Comparison of ENCODE assay signal across 15 cellular contexts in genomic region chr12:21476949-21477348, GRCh38. TPM values are rescaled to one million over a fixed set of nuclear protein-coding genes. Genes with fewer than 3 reads are reported as not detected.
A peak's percentile ranks its signal among the peaks of the same experiment; 100 is the strongest.
DNase-seq lines count a peak whose midpoint lies in the region; ATAC-seq and TF ChIP-seq lines count a peak whose summit lies in the region.
"Had no signal": no experiment of that assay in that cellular context is flagged by ENCODE, and none has a peak within 500 bp of the region (broad histone marks: within the 10 kb centered on the region; RNA-seq: fewer than 3 reads in every experiment).

No MANE protein-coding gene starts in this region.

- no peak overlapping the region for H3K4ac ChIP-seq in mesendoderm (ENCODE audit: low read depth, low read length)

- H3K27ac ChIP-seq in endodermal cell (ENCODE audit: low read depth, low read length) (no peak overlapping the region), mesendoderm (ENCODE audit: low read depth, low read length) (no peak overlapping the region)
- H3K27ac ChIP-seq: C4-2B, neutrophil, uterus had no signal

- H3K56ac ChIP-seq in mesendoderm (ENCODE audit: low read length) = no peak overlapping the region

- peak; percentile 97 for ATAC-seq in activated T-helper 17 cell treated with anti-CD3 and anti-CD28 coated beads, Interleukin-2, amount 50 U/mL, for 72 hours (replicated peaks)
- ATAC-seq: Panc1 had no signal

- no peak overlapping the region for H3K9ac ChIP-seq in endodermal cell (ENCODE audit: extremely low read depth, low read length, poor library complexity, severe bottlenecking)
- H3K9ac ChIP-seq in mesendoderm (ENCODE audit: low read length) = no peak overlapping the region

- H3K4me1 ChIP-seq in endodermal cell (ENCODE audit: control insufficient read depth, insufficient read depth, low read length) = no peaks in the 10 kb centered on the region
- no peaks in the 10 kb centered on the region for H3K4me1 ChIP-seq in mesendoderm (ENCODE audit: control insufficient read depth, low read depth, low read length)
- H3K4me1 ChIP-seq: uterus had no signal

- CTCF ChIA-PET in activated naive CD4-positive, alpha-beta T cell treated with anti-CD3 and anti-CD28 coated beads for 36 hours (lab: Charles Lee) = no interaction called here
- CTCF ChIA-PET in activated naive CD4-positive, alpha-beta T cell treated with anti-CD3 and anti-CD28 coated beads, Interleukin-2, amount 10 ng/mL, durations not matched to agents 7 days and 5 days (lab: Charles Lee) = no interaction called here

- no peak overlapping the region for H4K8ac ChIP-seq in mesendoderm (ENCODE audit: low read depth, low read length)

- intact Hi-C loops in activated naive CD4-positive, alpha-beta T cell treated with anti-CD3 and anti-CD28 coated beads for 36 hours (cut with micrococcal nuclease) = loop anchor here (1.0 to 2.0 kb wide), 4 partner anchors 21 to 62 kb away; partner anchors contain the start of genes GOLT1B and RECQL

- WGBS in endodermal cell (ENCODE audit: insufficient coverage in 1 of 2, insufficient read length in 1 of 2), 2 experiments = 100% methylated on average over 2 of the region's 3 CpGs; no CpG with 5 or more reads in 1 of the 2 experiments
- 100% methylated on average over 2 of the region's 3 CpGs for WGBS in mesendoderm (ENCODE audit: extremely low coverage, insufficient coverage, low lambda C conversion rate)

- no peak overlapping the region for H3K4me3 Mint-ChIP-seq in activated naive CD4-positive, alpha-beta T cell treated with anti-CD3 and anti-CD28 coated beads for 36 hours
- H3K4me3 Mint-ChIP-seq in activated naive CD4-positive, alpha-beta T cell treated with anti-CD3 and anti-CD28 coated beads, Interleukin-2, amount 10 ng/mL, durations not matched to agents 7 days and 5 days = no peak overlapping the region
- H3K4me3 Mint-ChIP-seq in activated T-helper 17 cell treated with anti-CD3 and anti-CD28 coated beads, Interleukin-2, amount 50 U/mL, for 72 hours = peak overlapping the region; percentile 19
- H3K4me3 Mint-ChIP-seq in endodermal cell = no peak overlapping the region

- no peaks in the 10 kb centered on the region for H3K9me3 Mint-ChIP-seq in activated naive CD4-positive, alpha-beta T cell treated with anti-CD3 and anti-CD28 coated beads for 36 hours
- H3K9me3 Mint-ChIP-seq in activated naive CD4-positive, alpha-beta T cell treated with anti-CD3 and anti-CD28 coated beads, Interleukin-2, amount 10 ng/mL, durations not matched to agents 7 days and 5 days = no peaks in the 10 kb centered on the region
- no peaks in the 10 kb centered on the region for H3K9me3 Mint-ChIP-seq in activated T-helper 17 cell treated with anti-CD3 and anti-CD28 coated beads, Interleukin-2, amount 50 U/mL, for 72 hours
- no peaks in the 10 kb centered on the region for H3K9me3 Mint-ChIP-seq in endodermal cell

- H3K79me2 ChIP-seq in mesendoderm (ENCODE audit: control insufficient read depth, insufficient read depth, low read length) = no peaks in the 10 kb centered on the region

- H3K36me3 Mint-ChIP-seq in activated naive CD4-positive, alpha-beta T cell treated with anti-CD3 and anti-CD28 coated beads for 36 hours (ENCODE audit: low read depth) = peaks cover 28% of the 10 kb centered on the region
- peaks cover 34% of the 10 kb centered on the region for H3K36me3 Mint-ChIP-seq in activated naive CD4-positive, alpha-beta T cell treated with anti-CD3 and anti-CD28 coated beads, Interleukin-2, amount 10 ng/mL, durations not matched to agents 7 days and 5 days
- H3K36me3 Mint-ChIP-seq in activated T-helper 17 cell treated with anti-CD3 and anti-CD28 coated beads, Interleukin-2, amount 50 U/mL, for 72 hours (ENCODE audit: low read depth) = no peaks in the 10 kb centered on the region
- H3K36me3 Mint-ChIP-seq in endodermal cell (ENCODE audit: low read depth) = peaks cover 31% of the 10 kb centered on the region

- no peak overlapping the region for H3K18ac ChIP-seq in mesendoderm (ENCODE audit: low read length)

- H2BK15ac ChIP-seq in mesendoderm (replicated peaks; ENCODE audit: low read depth) = no peak overlapping the region

- H3K27me3 ChIP-seq in endodermal cell (ENCODE audit: control insufficient read depth, insufficient read depth, low read length, poor library complexity, severe bottlenecking) = no peaks in the 10 kb centered on the region
- no peaks in the 10 kb centered on the region for H3K27me3 ChIP-seq in mesendoderm (ENCODE audit: insufficient read depth, low read length, poor library complexity)
- H3K27me3 ChIP-seq: neutrophil, uterus had no signal

- H2BK5ac ChIP-seq in mesendoderm (ENCODE audit: low read length) = no peak overlapping the region

- no peaks in the 10 kb centered on the region for H3K79me1 ChIP-seq in mesendoderm (ENCODE audit: low read length)

- no peak overlapping the region for H2BK120ac ChIP-seq in mesendoderm (ENCODE audit: low read depth, low read length)

- peaks cover 92% of the 10 kb centered on the region for H3K36me3 ChIP-seq in endodermal cell (ENCODE audit: control insufficient read depth, insufficient read depth, low read length)
- peaks cover 1% of the 10 kb centered on the region for H3K36me3 ChIP-seq in mesendoderm (ENCODE audit: control insufficient read depth, insufficient read depth, low read length)
- H3K36me3 ChIP-seq: uterus had no signal

- no peak overlapping the region for H4K5ac ChIP-seq in mesendoderm (ENCODE audit: low read length)

- H3K4me1 Mint-ChIP-seq in activated naive CD4-positive, alpha-beta T cell treated with anti-CD3 and anti-CD28 coated beads for 36 hours (ENCODE audit: low read depth) = peaks cover 16% of the 10 kb centered on the region
- H3K4me1 Mint-ChIP-seq in activated naive CD4-positive, alpha-beta T cell treated with anti-CD3 and anti-CD28 coated beads, Interleukin-2, amount 10 ng/mL, durations not matched to agents 7 days and 5 days = peaks cover 3% of the 10 kb centered on the region
- H3K4me1 Mint-ChIP-seq in activated T-helper 17 cell treated with anti-CD3 and anti-CD28 coated beads, Interleukin-2, amount 50 U/mL, for 72 hours = peaks cover 8% of the 10 kb centered on the region
- H3K4me1 Mint-ChIP-seq in endodermal cell = no peaks in the 10 kb centered on the region

- H2AK5ac ChIP-seq in mesendoderm (ENCODE audit: low read length) = no peak overlapping the region

- H3K4me3 ChIP-seq in fibroblast of the aortic adventitia (ENCODE audit: low read depth, low read length) (no peak overlapping the region), endodermal cell (ENCODE audit: low read length) (no peak overlapping the region), mesendoderm (ENCODE audit: low read length) (no peak overlapping the region)
- H3K4me3 ChIP-seq: uterus had no signal

- no peaks in the 10 kb centered on the region for H3K27me3 Mint-ChIP-seq in activated naive CD4-positive, alpha-beta T cell treated with anti-CD3 and anti-CD28 coated beads for 36 hours (ENCODE audit: low read depth)
- no peaks in the 10 kb centered on the region for H3K27me3 Mint-ChIP-seq in activated naive CD4-positive, alpha-beta T cell treated with anti-CD3 and anti-CD28 coated beads, Interleukin-2, amount 10 ng/mL, durations not matched to agents 7 days and 5 days
- no peaks in the 10 kb centered on the region for H3K27me3 Mint-ChIP-seq in activated T-helper 17 cell treated with anti-CD3 and anti-CD28 coated beads, Interleukin-2, amount 50 U/mL, for 72 hours
- H3K27me3 Mint-ChIP-seq in endodermal cell (ENCODE audit: insufficient read depth) = no peaks in the 10 kb centered on the region

- no peak overlapping the region for H3K23ac ChIP-seq in mesendoderm (ENCODE audit: low read length)

- no peak overlapping the region for H3K4me2 ChIP-seq in mesendoderm (ENCODE audit: low read length)

- no peaks in the 10 kb centered on the region for H3K9me3 ChIP-seq in endodermal cell (ENCODE audit: control insufficient read depth, low read length)
- H3K9me3 ChIP-seq: neutrophil, uterus had no signal

- no peak for TF ChIP-seq CTCF in fibroblast of the aortic adventitia (IDR thresholded peaks at IDR 0.05; ENCODE audit: insufficient read depth, low read length)
- TF ChIP-seq CTCF in endodermal cell (conservative IDR thresholded peaks at IDR 0.05) = no peak

- H3K27ac Mint-ChIP-seq in activated naive CD4-positive, alpha-beta T cell treated with anti-CD3 and anti-CD28 coated beads for 36 hours = peak overlapping the region; percentile 50
- no peak overlapping the region for H3K27ac Mint-ChIP-seq in activated naive CD4-positive, alpha-beta T cell treated with anti-CD3 and anti-CD28 coated beads, Interleukin-2, amount 10 ng/mL, durations not matched to agents 7 days and 5 days
- H3K27ac Mint-ChIP-seq in activated T-helper 17 cell treated with anti-CD3 and anti-CD28 coated beads, Interleukin-2, amount 50 U/mL, for 72 hours = peak overlapping the region; percentile 89
- H3K27ac Mint-ChIP-seq in endodermal cell = no peak overlapping the region

- no peak for DNase-seq in activated naive CD4-positive, alpha-beta T cell treated with anti-CD3 and anti-CD28 coated beads for 36 hours
- no peak for DNase-seq in activated naive CD4-positive, alpha-beta T cell treated with anti-CD3 and anti-CD28 coated beads, Interleukin-2, amount 10 ng/mL, durations not matched to agents 7 days and 5 days
- DNase-seq in fibroblast of the aortic adventitia (ENCODE audit: low read depth) (peak; percentile 37), stromal cell of bone marrow (ENCODE audit: low read depth) (peak; percentile 72), GOT3 (lab: John Stamatoyannopoulos, UW) (no peak), endodermal cell (no peak), mesendoderm (no peak)
- DNase-seq: NCI-H510A, T1000, uterus had no signal

RNA-seq across cellular contexts. Expression of gene RECQL, which starts 24.5 kb away (rescaled TPM):
- 10 to 100 TPM; 89.8 to 93.7 TPM for total RNA-seq in activated naive CD4-positive, alpha-beta T cell treated with anti-CD3 and anti-CD28 coated beads for 36 hours
- total RNA-seq in activated T-helper 17 cell treated with anti-CD3 and anti-CD28 coated beads, Interleukin-2, amount 50 U/mL, for 72 hours = 10 to 100 TPM; 82.2 to 95.4 TPM
- total RNA-seq in fibroblast of the aortic adventitia (ENCODE audit: low replicate concordance) (54.1 and 114 TPM in 2 replicates), endodermal cell (10 to 100 TPM; 39.8 to 66.5 TPM)
- 34.4 TPM for polyA plus RNA-seq in endodermal cell (2013, experiment 1 of 2)
- 33.5 TPM for polyA plus RNA-seq in endodermal cell (2013, experiment 2 of 2)
- polyA plus RNA-seq in mesendoderm (2013, experiment 1 of 2) = 34.1 TPM
- polyA plus RNA-seq in mesendoderm (2013, experiment 2 of 2) = 33.3 TPM

RNA-seq across cellular contexts. Expression of gene GOLT1B, which starts 24.6 kb away (rescaled TPM):
- total RNA-seq in activated naive CD4-positive, alpha-beta T cell treated with anti-CD3 and anti-CD28 coated beads for 36 hours = 10 to 100 TPM; 36.2 to 36.8 TPM
- 10 to 100 TPM; 30.7 to 39.1 TPM for total RNA-seq in activated T-helper 17 cell treated with anti-CD3 and anti-CD28 coated beads, Interleukin-2, amount 50 U/mL, for 72 hours
- total RNA-seq in fibroblast of the aortic adventitia (ENCODE audit: low replicate concordance) = 55.2 and 82.2 TPM in 2 replicates
- total RNA-seq in endodermal cell = 10 to 100 TPM; 38.2 to 67.2 TPM
- 44.9 TPM for polyA plus RNA-seq in endodermal cell (2013, experiment 1 of 2)
- 46.1 TPM for polyA plus RNA-seq in endodermal cell (2013, experiment 2 of 2)
- polyA plus RNA-seq in mesendoderm (2013, experiment 1 of 2) = 24.8 TPM
- 23.2 TPM for polyA plus RNA-seq in mesendoderm (2013, experiment 2 of 2)

RNA-seq across cellular contexts. Expression of gene PYROXD1, which starts 39.5 kb away (rescaled TPM):
- total RNA-seq in activated naive CD4-positive, alpha-beta T cell treated with anti-CD3 and anti-CD28 coated beads for 36 hours = 10 to 100 TPM; 21.0 to 21.6 TPM
- total RNA-seq in activated T-helper 17 cell treated with anti-CD3 and anti-CD28 coated beads, Interleukin-2, amount 50 U/mL, for 72 hours = 10 to 100 TPM; 29.8 to 41.2 TPM
- 13.8 and 17.9 TPM in 2 replicates for total RNA-seq in fibroblast of the aortic adventitia (ENCODE audit: low replicate concordance)
- 1 to 10 TPM; 3.8 to 8.1 TPM for total RNA-seq in endodermal cell
- 7.5 TPM for polyA plus RNA-seq in endodermal cell (2013, experiment 1 of 2)
- 9.7 TPM for polyA plus RNA-seq in endodermal cell (2013, experiment 2 of 2)
- 6.2 TPM for polyA plus RNA-seq in mesendoderm (2013, experiment 1 of 2)
- polyA plus RNA-seq in mesendoderm (2013, experiment 2 of 2) = 6.1 TPM

RNA-seq across cellular contexts. Expression of gene SPX, which starts 49.1 kb away (rescaled TPM):
- total RNA-seq in activated naive CD4-positive, alpha-beta T cell treated with anti-CD3 and anti-CD28 coated beads for 36 hours = under 1 TPM; 0.50 to 0.57 TPM
- 1 to 10 TPM; 1.3 to 1.5 TPM for total RNA-seq in activated T-helper 17 cell treated with anti-CD3 and anti-CD28 coated beads, Interleukin-2, amount 50 U/mL, for 72 hours
- total RNA-seq in fibroblast of the aortic adventitia (ENCODE audit: low replicate concordance) = 0.54 and 0.82 TPM in 2 replicates
- under 1 TPM; 0.38 to 0.48 TPM for total RNA-seq in endodermal cell
- polyA plus RNA-seq in endodermal cell (2013, experiment 1 of 2) = 1.7 TPM
- 1.7 TPM for polyA plus RNA-seq in endodermal cell (2013, experiment 2 of 2)
- polyA plus RNA-seq in mesendoderm (2013, experiment 1 of 2) = 0.31 TPM
- polyA plus RNA-seq in mesendoderm (2013, experiment 2 of 2) = 0.31 TPM
- total RNA-seq: HT-29 had no signal

Comparison
In these comparisons a context has a peak if more than half of its experiments do, and no peak if none do; other contexts are left out.
1. H3K27ac Mint-ChIP-seq: peak in activated naive CD4-positive, alpha-beta T cell treated with anti-CD3 and anti-CD28 coated beads for 36 hours (single experiment) and activated T-helper 17 cell treated with anti-CD3 and anti-CD28 coated beads, Interleukin-2, amount 50 U/mL, for 72 hours (single experiment); none in activated naive CD4-positive, alpha-beta T cell treated with anti-CD3 and anti-CD28 coated beads, Interleukin-2, amount 10 ng/mL, durations not matched to agents 7 days and 5 days (single experiment) and endodermal cell (single experiment).
2. DNase-seq: peak in fibroblast of the aortic adventitia (single experiment) and stromal cell of bone marrow (single experiment); none in activated naive CD4-positive, alpha-beta T cell treated with anti-CD3 and anti-CD28 coated beads for 36 hours (single experiment), activated naive CD4-positive, alpha-beta T cell treated with anti-CD3 and anti-CD28 coated beads, Interleukin-2, amount 10 ng/mL, durations not matched to agents 7 days and 5 days (single experiment), GOT3 (single experiment), endodermal cell (single experiment) and mesendoderm (single experiment).